Comparison of ENCODE assay signal across 2 cellular contexts in genomic region chr3:38151667-38152265, GRCh38.
A peak's percentile ranks its signal among the peaks of the same experiment; 100 is the strongest.
TF ChIP-seq lines count a peak whose summit lies in the region.

No MANE protein-coding gene starts in this region.

TF ChIP-seq in GM12891, 5 proteins besides CTCF, POLR2A, EP300 and RAD21 (continued from another document):
- TF ChIP-seq SPI1 (IDR thresholded peaks at IDR 0.05; ENCODE audit: low read depth, low read length), result peak; percentile 74

TF ChIP-seq in K562, 482 proteins besides CTCF, POLR2A, EP300 and RAD21:
- TF ChIP-seq NR2C2 (CRISPR knock-in tag; IDR thresholded peaks at IDR 0.05) (no peak), NR2C2 (tag; IDR thresholded peaks at IDR 0.05) (peak; percentile 64), ELF1 (tag; IDR thresholded peaks at IDR 0.05) (peak; percentile 58; the same call in 1 of the 2 replicates), ZNF592 (IDR thresholded peaks at IDR 0.05) (no peak), MLLT1 (IDR thresholded peaks at IDR 0.05) (no peak), SAFB (IDR thresholded peaks at IDR 0.05; ENCODE audit: borderline replicate concordance, low read depth, low read length) (no peak), MCM2 (IDR thresholded peaks at IDR 0.05; ENCODE audit: low read depth) (no peak), TEAD1 (CRISPR knock-in tag; IDR thresholded peaks at IDR 0.05) (no peak), FOXP4 (CRISPR knock-in tag; IDR thresholded peaks at IDR 0.05; ENCODE audit: borderline replicate concordance) (no peak), GABPA (tag; conservative IDR thresholded peaks at IDR 0.05; ENCODE audit: low read depth) (peak; percentile 33; the same call in 1 of the 2 replicates), EGR1 (conservative IDR thresholded peaks at IDR 0.05) (no peak), CHD2 (IDR thresholded peaks at IDR 0.05; ENCODE audit: low read depth, low read length) (no peak), ETS2 (tag; IDR thresholded peaks at IDR 0.05; ENCODE audit: borderline replicate concordance, poor library complexity, severe bottlenecking) (no peak), NFE2L1 (tag; IDR thresholded peaks at IDR 0.05; ENCODE audit: borderline replicate concordance, low read depth) (no peak), CEBPG (CRISPR knock-in tag; IDR thresholded peaks at IDR 0.05) (peak; percentile 74; the same call in 1 of the 2 replicates), CEBPG (tag; conservative IDR thresholded peaks at IDR 0.05 in 1 of 2, IDR thresholded peaks at IDR 0.05 in 1 of 2) (no peak; a peak in 1 of 4 replicates), ZNF408 (CRISPR knock-in tag; IDR thresholded peaks at IDR 0.05; ENCODE audit: low read depth) (no peak), PML (IDR thresholded peaks at IDR 0.05; ENCODE audit: low read length) (no peak), SPI1 (IDR thresholded peaks at IDR 0.05; ENCODE audit: borderline replicate concordance, low read depth, low read length) (0 out of 2 replicates have a peak, but pooled peaks have one; percentile 33), CAMTA2 (CRISPR knock-in tag; conservative IDR thresholded peaks at IDR 0.05) (no peak), CREB5 (CRISPR knock-in tag; IDR thresholded peaks at IDR 0.05) (no peak), FOSL1 (tag; conservative IDR thresholded peaks at IDR 0.05) (peak; percentile 50), SRSF7 (optimal IDR thresholded peaks at IDR 0.05; ENCODE audit: low read depth, low read length) (no peak), ZNF699 (CRISPR knock-in tag; IDR thresholded peaks at IDR 0.05; ENCODE audit: insufficient replicate concordance) (no peak), SNRNP70 (optimal IDR thresholded peaks at IDR 0.05; ENCODE audit: low read depth, low read length) (no peak), ZNF589 (CRISPR knock-in tag; IDR thresholded peaks at IDR 0.05; ENCODE audit: low read depth) (peak; percentile 56; the same call in 1 of the 2 replicates), ZNF124 (CRISPR knock-in tag; IDR thresholded peaks at IDR 0.05) (no peak), CTBP1 (IDR thresholded peaks at IDR 0.05; ENCODE audit: borderline replicate concordance) (0 out of 2 replicates have a peak, but pooled peaks have one; percentile 16), ELF2 (CRISPR knock-in tag; IDR thresholded peaks at IDR 0.05) (0 out of 2 replicates have a peak, but pooled peaks have one; percentile 6), CREB1 (IDR thresholded peaks at IDR 0.05) (no peak), CREB1 (CRISPR knock-in tag; IDR thresholded peaks at IDR 0.05) (peak; percentile 21; the same call in 1 of the 2 replicates), E2F5 (CRISPR knock-in tag; IDR thresholded peaks at IDR 0.05) (0 out of 2 replicates have a peak, but pooled peaks have one; percentile 44), POLR3G (IDR thresholded peaks at IDR 0.05; ENCODE audit: extremely low read depth, insufficient read length, insufficient replicate concordance) (no peak), RCOR1 (IDR thresholded peaks at IDR 0.05; ENCODE audit: borderline replicate concordance in 1 of 2, low read depth in 2 of 2, low read length in 2 of 2) (0 out of 4 replicates have a peak, but pooled peaks of 1 of the 2 experiments have one; percentile 13), CSDE1 (IDR thresholded peaks at IDR 0.05) (no peak), BRD4 (IDR thresholded peaks at IDR 0.05) (no peak), ATF3 (IDR thresholded peaks at IDR 0.05) (peak; percentile 28; the same call in 1 of the 2 replicates), ATF3 (CRISPR knock-in tag; conservative IDR thresholded peaks at IDR 0.05) (no peak), KLF6 (CRISPR knock-in tag; IDR thresholded peaks at IDR 0.05; ENCODE audit: borderline replicate concordance) (no peak), CREM (IDR thresholded peaks at IDR 0.05; ENCODE audit: low read depth) (0 out of 2 replicates have a peak, but pooled peaks have one; percentile 17), ZNF583 (CRISPR knock-in tag; IDR thresholded peaks at IDR 0.05) (no peak), SUPT5H (IDR thresholded peaks at IDR 0.05) (no peak)
